In genomic region chr2:11829947-11830707, GRCh38 we compare ENCODE assay signal across 1 cellular context.
TF ChIP-seq lines count a peak whose summit lies in the region.

No MANE protein-coding gene starts in this region.

TF ChIP-seq in K562, 482 proteins besides CTCF, POLR2A, EP300 and RAD21 (continued from another document):
- TF ChIP-seq HMGN3 (IDR thresholded peaks at IDR 0.05; ENCODE audit: borderline replicate concordance, extremely low read depth, insufficient read length, low read depth, low read length) (no peak), CREBBP (IDR thresholded peaks at IDR 0.05; ENCODE audit: low read depth, low read length) (no peak), ZNF449 (CRISPR knock-in tag; IDR thresholded peaks at IDR 0.05) (no peak), TEAD4 (IDR thresholded peaks at IDR 0.05; ENCODE audit: low read length) (peak; percentile 80), TEAD4 (CRISPR knock-in tag; IDR thresholded peaks at IDR 0.05; ENCODE audit: borderline replicate concordance) (no peak)
